In genomic region chr22:30547188-30547587, GRCh38 we compare ENCODE assay signal across 26 cellular contexts. TPM values are rescaled to one million over a fixed set of nuclear protein-coding genes. Genes with fewer than 3 reads are reported as not detected.
DNase-seq lines count a peak whose midpoint lies in the region; ATAC-seq, FAIRE-seq and TF ChIP-seq lines count a peak whose summit lies in the region.
"Had no signal": no experiment of that assay in that cellular context is flagged by ENCODE, and none has a peak within 500 bp of the region (broad histone marks: within the 10 kb centered on the region; RNA-seq: fewer than 3 reads in every experiment).

No MANE protein-coding gene starts in this region.

- H3K79me1 ChIP-seq in H1 (ENCODE audit: low read depth, low read length): no peaks in the 10 kb centered on the region

- H3K56ac ChIP-seq in H1 (replicated peaks; ENCODE audit: insufficient read length, low read depth, low read length): no peak overlapping the region

- no peaks in the 10 kb centered on the region for H3K9me3 ChIP-seq in H1 (ENCODE audit: insufficient read depth in 2 of 2, low read depth in 1 of 2, low read length in 1 of 2)
- H3K9me3 ChIP-seq: A549; BLaER1 treated with 17β-estradiol and CSF1 and Interleukin-3, amounts not matched to agents 10 nM and 100 nM; SJCRH30 had no signal

- H3K18ac ChIP-seq in H1 (ENCODE audit: extremely low read depth, low read length): no peak overlapping the region

- H3K36me3 ChIP-seq in H1 (ENCODE audit: control insufficient read depth in 2 of 4, insufficient read depth in 4 of 4, low read length in 3 of 4): no peaks in the 10 kb centered on the region
- H3K36me3 ChIP-seq: BLaER1 treated with 17β-estradiol and CSF1 and Interleukin-3, amounts not matched to agents 10 nM and 100 nM; SJCRH30 had no signal

- CTCF ChIA-PET in H1 (lab: Charles Lee; ENCODE audit: partially characterized antibody): interaction anchor here (0.7 to 1.4 kb wide), 5 partner anchors 10 to 208 kb away, joined by 3 to 4 read pairs (median 3); no protein-coding TSS in a partner anchor

- no peak overlapping the region for H3K23ac ChIP-seq in H1 (ENCODE audit: insufficient read length)

- no peak overlapping the region for H3K4me2 ChIP-seq in H1 (ENCODE audit: insufficient read depth in 1 of 2, low read depth in 2 of 2, low read length in 2 of 2)
- H3K4me2 ChIP-seq: A549; BLaER1 treated with 17β-estradiol and CSF1 and Interleukin-3, amounts not matched to agents 10 nM and 100 nM had no signal

- TF ChIP-seq POLR2A in H1 (IDR thresholded peaks at IDR 0.05; ENCODE audit: control extremely low read depth in 1 of 2, low read depth in 2 of 2, low read length in 2 of 2): no peak

- 90% methylated on average over 4 of the region's 4 CpGs; no CpG with 5 or more reads in 1 of the 2 experiments for WGBS in H1 (ENCODE audit: extremely low coverage in 1 of 2, insufficient coverage in 1 of 2, insufficient read length in 1 of 2, insufficient replicate concordance in 2 of 2, low coverage in 1 of 2, low lambda C conversion rate in 2 of 2, missing lambda C conversion rate in 1 of 2), 2 experiments

- TF ChIP-seq RAD21 in H1 (IDR thresholded peaks at IDR 0.05 in 1 of 2, conservative IDR thresholded peaks at IDR 0.05 in 1 of 2; ENCODE audit: low read depth in 2 of 2, low read length in 2 of 2): no peak

- H2BK20ac ChIP-seq in H1 (ENCODE audit: low read length): no peak overlapping the region

- H2AK5ac ChIP-seq in H1 (ENCODE audit: low read depth, low read length): no peak overlapping the region

- TF ChIP-seq CTCF in H1 (IDR thresholded peaks at IDR 0.05; ENCODE audit: control extremely low read depth in 1 of 3, insufficient read depth in 1 of 3, low read depth in 1 of 3, low read length in 3 of 3): no peak

- H2BK5ac ChIP-seq in H1 (ENCODE audit: low read depth, low read length): no peak overlapping the region

- no peaks in the 10 kb centered on the region for H4K20me1 ChIP-seq in H1 (replicated peaks in 1 of 2; ENCODE audit: control insufficient read depth in 1 of 2, insufficient read depth in 2 of 2, low read length in 2 of 2)
- H4K20me1 ChIP-seq: BLaER1 treated with 17β-estradiol and CSF1 and Interleukin-3, amounts not matched to agents 10 nM and 100 nM had no signal

- H2BK15ac ChIP-seq in H1 (ENCODE audit: low read length): no peak overlapping the region

- H3K9ac ChIP-seq in H1 (replicated peaks in 1 of 4; ENCODE audit: extremely low read depth in 1 of 4, low read depth in 3 of 4, low read length in 3 of 4): no peak overlapping the region
- H3K9ac ChIP-seq: BLaER1 treated with 17β-estradiol and CSF1 and Interleukin-3, amounts not matched to agents 10 nM and 100 nM had no signal

- H2AFZ ChIP-seq in H1 (ENCODE audit: low read length): no peak overlapping the region

- peaks cover 0 to 5% (median 4%) of the 10 kb centered on the region in 4 experiments; a peak in 2 of 7 replicates for H3K4me1 ChIP-seq in H1 (replicated peaks in 1 of 4; ENCODE audit: control insufficient read depth in 3 of 4, insufficient read depth in 4 of 4, low read length in 3 of 4)
- H3K4me1 ChIP-seq: A549, SJCRH30 had no signal

- H3K23me2 ChIP-seq in H1 (ENCODE audit: low read depth, low read length): no peaks in the 10 kb centered on the region; the same call in 1 of the 2 replicates

- no peak overlapping the region for H4K91ac ChIP-seq in H1 (replicated peaks; ENCODE audit: insufficient read length, low read length)

- in situ Hi-C loops in SK-MEL-5 (cut with HindIII; ENCODE audit: low pct_unique_long_range_greater_than_20kb, low sequenced_read_pairs): no loop called here

- no peak overlapping the region for H3K27ac ChIP-seq in H1 (ENCODE audit: low read depth, low read length)
- H3K27ac ChIP-seq: A549; BLaER1 treated with 17β-estradiol and CSF1 and Interleukin-3, amounts not matched to agents 10 nM and 100 nM; SJCRH30 had no signal

- no peaks in the 10 kb centered on the region for H3K79me2 ChIP-seq in H1 (ENCODE audit: control insufficient read depth in 1 of 2, insufficient read depth in 2 of 2, low read length in 2 of 2)

- DNase-seq in SK-MEL-5 (ENCODE audit: low read depth, low spot score) (peak; percentile 56), H1 (ENCODE audit: low read depth in 1 of 2, low spot score in 2 of 2) (no peak)
- DNase-seq: AML-193; CD4-positive, alpha-beta T cell; COR-L47; DMS53; H7; MV-4-11; NCI-H1105; NCI-H2029; NCI-H446; NCI-H524 treated with DMSO at 0.1 percent for 48 hours; NCI-H774; NK-92 treated with Interleukin-12 subunit alpha and Interleukin-12 subunit beta, amount 100 ng/mL, for 24 hours; PC-3; T-helper 1 cell had no signal

- POLR2A ChIA-PET in H1 (lab: Charles Lee; ENCODE audit: partially characterized antibody): no interaction called here

- peaks cover 5 to 13% (median 11%) of the 10 kb centered on the region in 4 experiments for H3K27me3 ChIP-seq in H1 (replicated peaks in 1 of 4; ENCODE audit: control insufficient read depth in 3 of 4, extremely low read depth in 1 of 4, insufficient read depth in 3 of 4, low read length in 3 of 4)
- H3K27me3 ChIP-seq: BLaER1 treated with 17β-estradiol and CSF1 and Interleukin-3, amounts not matched to agents 10 nM and 100 nM; SJCRH30 had no signal

- no peak overlapping the region for H4K5ac ChIP-seq in H1 (ENCODE audit: insufficient read length, low read depth, low read length)

- no peak overlapping the region for H2BK12ac ChIP-seq in H1 (ENCODE audit: low read depth, low read length)

- no peak for ATAC-seq in HG03565 (IDR thresholded peaks at IDR 0.05; ENCODE audit: unreplicated experiment)
- no peak for ATAC-seq in GM21737 (IDR thresholded peaks at IDR 0.05; ENCODE audit: unreplicated experiment)
- ATAC-seq: A549, PC-3 had no signal

- no peak overlapping the region for H3K4ac ChIP-seq in H1 (replicated peaks; ENCODE audit: insufficient read length, low read depth, low read length)

- TF ChIP-seq EP300 in H1 (IDR thresholded peaks at IDR 0.05; ENCODE audit: borderline replicate concordance in 1 of 2, low read depth in 2 of 2, low read length in 2 of 2): no peak

- no peak overlapping the region for H3K14ac ChIP-seq in H1 (ENCODE audit: insufficient read length)

- H4K8ac ChIP-seq in H1 (ENCODE audit: extremely low read depth, insufficient read depth, low read length): no peak overlapping the region; the same call in none of the 2 replicates

- no peak for FAIRE-seq in H1 (lab: Jason Lieb, UNC)
- FAIRE-seq: A549, GM18507 had no signal

- peak overlapping the region; percentile 22 for H2BK120ac ChIP-seq in H1 (replicated peaks; ENCODE audit: low read depth, low read length)

- H3K4me3 ChIP-seq in H1 (ENCODE audit: extremely low read depth in 1 of 4, insufficient read depth in 2 of 4, low read depth in 3 of 4, low read length in 4 of 4): no peak overlapping the region
- H3K4me3 ChIP-seq: A549; BLaER1 treated with 17β-estradiol and CSF1 and Interleukin-3, amounts not matched to agents 10 nM and 100 nM; SJCRH30 had no signal

RNA-seq across cellular contexts. Expression of gene SEC14L6, which starts 0.6 kb away (rescaled TPM):
- total RNA-seq in SK-MEL-5 (2014; rRNA removed; shearing (Covaris generic)): not detected in 2 replicates
- not detected in 2 replicates for polyA plus RNA-seq in SK-MEL-5 (2015; cell fraction: cytosol; rRNA removed)
- polyA plus RNA-seq in SK-MEL-5 (2015; cell fraction: nucleus; rRNA removed): not detected in 2 replicates
- 0.63 and 0.80 TPM in 2 replicates for total RNA-seq in H1 (2021; fragmentation: NEBNext Ultra II Directional; extraction: Animal tissue kit (Norgen Biotek cat#: 25700))
- 1.9 and 2.1 TPM in 2 replicates for polyA plus RNA-seq in H1 (2011; rRNA removed)
- polyA plus RNA-seq in H1 (2011; cell fraction: cytosol; rRNA removed): 1.8 TPM
- 3.9 TPM for polyA plus RNA-seq in H1 (2011; cell fraction: nucleus; rRNA removed)
- polyA plus RNA-seq in H1 (2012, experiment 1 of 2): 1.2 to 1.9 TPM (median 1.6 TPM) in 4 replicates
- 0.70 TPM for polyA plus RNA-seq in H1 (2012, experiment 2 of 2)
- 1.1 TPM for polyA plus RNA-seq in H1 (2013, experiment 1 of 2)
- polyA plus RNA-seq in H1 (2013, experiment 2 of 2): 0.75 TPM
- 1.5 and 2.1 TPM in 2 replicates for polyA minus RNA-seq in H1 (2011; rRNA and poly(A)+ RNA removed)
- polyA minus RNA-seq in H1 (2011; cell fraction: cytosol; rRNA and poly(A)+ RNA removed): 0.51 TPM
- 1.00 TPM for polyA minus RNA-seq in H1 (2011; cell fraction: nucleus; rRNA and poly(A)+ RNA removed)
- total RNA-seq: CD4-positive, alpha-beta T cell; G401; HT-29; LHCN-M2; MCF 10A; PC-3; SJCRH30 had no signal
- polyA plus RNA-seq: A549 had no signal

RNA-seq across cellular contexts. Expression of gene GAL3ST1, which starts 27.3 kb away (rescaled TPM):
- 0.55 and 0.96 TPM in 2 replicates for total RNA-seq in SK-MEL-5 (2014; rRNA removed; shearing (Covaris generic))
- 0.71 and 0.90 TPM in 2 replicates for polyA plus RNA-seq in SK-MEL-5 (2015; cell fraction: cytosol; rRNA removed)
- not detected in 2 replicates for polyA plus RNA-seq in SK-MEL-5 (2015; cell fraction: nucleus; rRNA removed)
- total RNA-seq in H1 (2021; fragmentation: NEBNext Ultra II Directional; extraction: Animal tissue kit (Norgen Biotek cat#: 25700)): 10.5 and 11.0 TPM in 2 replicates
- 32.1 and 32.5 TPM in 2 replicates for polyA plus RNA-seq in H1 (2011; rRNA removed)
- polyA plus RNA-seq in H1 (2011; cell fraction: cytosol; rRNA removed): 18.0 TPM
- polyA plus RNA-seq in H1 (2011; cell fraction: nucleus; rRNA removed): 16.6 TPM
- polyA plus RNA-seq in H1 (2012, experiment 1 of 2): 5.1 to 12.0 TPM (median 10.9 TPM) in 4 replicates
- polyA plus RNA-seq in H1 (2012, experiment 2 of 2): 12.7 TPM
- polyA plus RNA-seq in H1 (2013, experiment 1 of 2): 29.0 TPM
- 31.8 TPM for polyA plus RNA-seq in H1 (2013, experiment 2 of 2)
- 4.3 and 5.1 TPM in 2 replicates for polyA minus RNA-seq in H1 (2011; rRNA and poly(A)+ RNA removed)
- polyA minus RNA-seq in H1 (2011; cell fraction: cytosol; rRNA and poly(A)+ RNA removed): 11.2 TPM
- 5.4 TPM for polyA minus RNA-seq in H1 (2011; cell fraction: nucleus; rRNA and poly(A)+ RNA removed)
- total RNA-seq: CD4-positive, alpha-beta T cell; G401; LHCN-M2; MCF 10A; PC-3; SJCRH30 had no signal

RNA-seq across cellular contexts. Expression of gene SEC14L4, which starts 41.7 kb away (rescaled TPM):
- total RNA-seq in SK-MEL-5 (2014; rRNA removed; shearing (Covaris generic)): 0.24 and 0.59 TPM in 2 replicates
- 0.79 and 1.2 TPM in 2 replicates for polyA plus RNA-seq in SK-MEL-5 (2015; cell fraction: cytosol; rRNA removed)
- 0.68 and 0.69 TPM in 2 replicates for polyA plus RNA-seq in SK-MEL-5 (2015; cell fraction: nucleus; rRNA removed)
- total RNA-seq in H1 (2021; fragmentation: NEBNext Ultra II Directional; extraction: Animal tissue kit (Norgen Biotek cat#: 25700)): 3.9 and 4.9 TPM in 2 replicates
- 2.6 and 2.9 TPM in 2 replicates for polyA plus RNA-seq in H1 (2011; rRNA removed)
- polyA plus RNA-seq in H1 (2011; cell fraction: cytosol; rRNA removed): 3.8 TPM
- 5.6 TPM for polyA plus RNA-seq in H1 (2011; cell fraction: nucleus; rRNA removed)
- 2.1 to 4.0 TPM (median 3.6 TPM) in 4 replicates for polyA plus RNA-seq in H1 (2012, experiment 1 of 2)
- polyA plus RNA-seq in H1 (2012, experiment 2 of 2): 2.1 TPM
- polyA plus RNA-seq in H1 (2013, experiment 1 of 2): 2.2 TPM
- 2.1 TPM for polyA plus RNA-seq in H1 (2013, experiment 2 of 2)
- 3.2 and 3.3 TPM in 2 replicates for polyA minus RNA-seq in H1 (2011; rRNA and poly(A)+ RNA removed)
- polyA minus RNA-seq in H1 (2011; cell fraction: cytosol; rRNA and poly(A)+ RNA removed): 1.2 TPM
- 2.0 TPM for polyA minus RNA-seq in H1 (2011; cell fraction: nucleus; rRNA and poly(A)+ RNA removed)
- total RNA-seq: CD4-positive, alpha-beta T cell; G401; H7; LHCN-M2; MCF 10A; SJCRH30 had no signal

RNA-seq across cellular contexts. Expression of gene PES1, which starts 44.5 kb away (rescaled TPM):
- total RNA-seq in SK-MEL-5 (2014; rRNA removed; shearing (Covaris generic)): 185 and 200 TPM in 2 replicates
- polyA plus RNA-seq in SK-MEL-5 (2015; cell fraction: cytosol; rRNA removed): 163 and 168 TPM in 2 replicates
- 85.1 and 121 TPM in 2 replicates for polyA plus RNA-seq in SK-MEL-5 (2015; cell fraction: nucleus; rRNA removed)
- total RNA-seq in H1 (2021; fragmentation: NEBNext Ultra II Directional; extraction: Animal tissue kit (Norgen Biotek cat#: 25700)): 121 and 133 TPM in 2 replicates
- 191 and 247 TPM in 2 replicates for polyA plus RNA-seq in H1 (2011; rRNA removed)
- polyA plus RNA-seq in H1 (2011; cell fraction: cytosol; rRNA removed): 147 TPM
- polyA plus RNA-seq in H1 (2011; cell fraction: nucleus; rRNA removed): 202 TPM
- polyA plus RNA-seq in H1 (2012, experiment 1 of 2): 90.7 to 127 TPM (median 115 TPM) in 4 replicates
- 136 TPM for polyA plus RNA-seq in H1 (2012, experiment 2 of 2)
- polyA plus RNA-seq in H1 (2013, experiment 1 of 2): 73.6 TPM
- 74.6 TPM for polyA plus RNA-seq in H1 (2013, experiment 2 of 2)
- polyA minus RNA-seq in H1 (2011; rRNA and poly(A)+ RNA removed): 186 and 236 TPM in 2 replicates
- 73.2 TPM for polyA minus RNA-seq in H1 (2011; cell fraction: cytosol; rRNA and poly(A)+ RNA removed)
- 84.9 TPM for polyA minus RNA-seq in H1 (2011; cell fraction: nucleus; rRNA and poly(A)+ RNA removed)

RNA-seq across cellular contexts. Expression of gene TCN2, which starts 59.8 kb away (rescaled TPM):
- total RNA-seq in SK-MEL-5 (2014; rRNA removed; shearing (Covaris generic)): 1.8 and 2.0 TPM in 2 replicates
- polyA plus RNA-seq in SK-MEL-5 (2015; cell fraction: cytosol; rRNA removed): 1.6 and 2.5 TPM in 2 replicates
- polyA plus RNA-seq in SK-MEL-5 (2015; cell fraction: nucleus; rRNA removed): 0.81 and 2.4 TPM in 2 replicates
- 30.0 and 36.2 TPM in 2 replicates for total RNA-seq in H1 (2021; fragmentation: NEBNext Ultra II Directional; extraction: Animal tissue kit (Norgen Biotek cat#: 25700))
- 87.8 and 91.7 TPM in 2 replicates for polyA plus RNA-seq in H1 (2011; rRNA removed)
- 59.1 TPM for polyA plus RNA-seq in H1 (2011; cell fraction: cytosol; rRNA removed)
- 77.5 TPM for polyA plus RNA-seq in H1 (2011; cell fraction: nucleus; rRNA removed)
- 38.9 to 58.8 TPM (median 53.7 TPM) in 4 replicates for polyA plus RNA-seq in H1 (2012, experiment 1 of 2)
- polyA plus RNA-seq in H1 (2012, experiment 2 of 2): 67.8 TPM
- 56.8 TPM for polyA plus RNA-seq in H1 (2013, experiment 1 of 2)
- polyA plus RNA-seq in H1 (2013, experiment 2 of 2): 56.9 TPM
- polyA minus RNA-seq in H1 (2011; rRNA and poly(A)+ RNA removed): 73.8 and 106 TPM in 2 replicates
- polyA minus RNA-seq in H1 (2011; cell fraction: cytosol; rRNA and poly(A)+ RNA removed): 33.8 TPM
- polyA minus RNA-seq in H1 (2011; cell fraction: nucleus; rRNA and poly(A)+ RNA removed): 46.5 TPM
